Comparison of ENCODE assay signal across 8 cellular contexts in genomic region chr10:123154943-123155505, GRCh38. TPM values are rescaled to one million over a fixed set of nuclear protein-coding genes. Genes with fewer than 3 reads are reported as not detected.
DNase-seq lines count a peak whose midpoint lies in the region; ATAC-seq and TF ChIP-seq lines count a peak whose summit lies in the region.

No MANE protein-coding gene starts in this region.

- BruUV-seq in Panc1 (replicated peaks; lab: Mats Ljungman, UMichigan) = no TSS peak

- H3K36me3 ChIP-seq in Panc1 (ENCODE audit: control insufficient read depth, insufficient read depth, low read length) (peaks cover 42% of the 10 kb centered on the region), ectodermal cell (ENCODE audit: control insufficient read depth, insufficient read depth, low read length) (peaks cover 11% of the 10 kb centered on the region), muscle layer of duodenum (ENCODE audit: control insufficient read depth in 1 of 2, insufficient read depth in 2 of 2, low read length in 2 of 2) (peaks cover 11 to 25% of the 10 kb centered on the region in 2 donors)

- H3K9me3 ChIP-seq in Panc1 (ENCODE audit: control insufficient read depth, insufficient read depth, low read depth, low read length) = no peaks in the 10 kb centered on the region
- H3K9me3 ChIP-seq in ectodermal cell (ENCODE audit: control insufficient read depth, low read length) = no peaks in the 10 kb centered on the region
- no peaks in the 10 kb centered on the region for H3K9me3 ChIP-seq in muscle layer of duodenum (ENCODE audit: control insufficient read depth in 1 of 2, low read length in 2 of 2)

- in situ Hi-C loops in Panc1 (cut with HindIII; ENCODE audit: low pct_unique_long_range_greater_than_20kb, low sequenced_read_pairs) = no loop called here

- CTCF ChIA-PET in Panc1 (lab: Charles Lee) = no interaction called here

- POLR2A ChIA-PET in Panc1 (lab: Charles Lee) = no interaction called here

- H3K27me3 ChIP-seq in Panc1 (ENCODE audit: control insufficient read depth, insufficient read depth, low read length) = no peaks in the 10 kb centered on the region
- peaks cover 37% of the 10 kb centered on the region for H3K27me3 ChIP-seq in ectodermal cell (ENCODE audit: control insufficient read depth, insufficient read depth, low read length, poor library complexity, severe bottlenecking)
- peaks cover 18% of the 10 kb centered on the region for H3K27me3 ChIP-seq in muscle layer of duodenum (ENCODE audit: low read depth, low read length)

- H3K4me1 ChIP-seq in Panc1 (ENCODE audit: control insufficient read depth, insufficient read depth, low read length) = peaks cover 62% of the 10 kb centered on the region
- H3K4me1 ChIP-seq in ectodermal cell (ENCODE audit: control insufficient read depth, insufficient read depth, low read length) = peaks cover 9% of the 10 kb centered on the region
- peaks cover 17 to 34% of the 10 kb centered on the region in 2 donors for H3K4me1 ChIP-seq in muscle layer of duodenum (ENCODE audit: control insufficient read depth in 1 of 2, insufficient read depth in 2 of 2, low read length in 2 of 2)

- no peak for TF ChIP-seq CTCF in Panc1 (IDR thresholded peaks at IDR 0.05)

- H3K27ac ChIP-seq in Panc1 (ENCODE audit: low read length) (peak overlapping the region; percentile 90), ectodermal cell (ENCODE audit: insufficient read depth, low read depth, low read length, poor library complexity, severe bottlenecking) (no peak overlapping the region), muscle layer of duodenum (ENCODE audit: low read length) (no peak overlapping the region)

- ATAC-seq in HG02623 (IDR thresholded peaks at IDR 0.05; ENCODE audit: unreplicated experiment) = peak; percentile 4
- peak; percentile 47 for ATAC-seq in Panc1

- intact Hi-C loops in Panc1 (cut with micrococcal nuclease; ENCODE audit: unreplicated experiment) = loop anchor here (1.0 kb wide), 1 partner anchor 20 kb away; the partner anchor contains the start of gene HMX3

- 10 to 11% methylated on average over 26 of the region's 26 CpGs for WGBS in ectodermal cell, 2 experiments

- DNase-seq in SHP77 (lab: John Stamatoyannopoulos, UW) (peak; percentile 17 to 47), SHP77 treated with DMSO at 0.1 percent for 48 hours (lab: John Stamatoyannopoulos, UW) (no peak), Panc1 (ENCODE audit: low read depth, low spot score) (no peak), DMS153 (lab: John Stamatoyannopoulos, UW) (no peak)
- DNase-seq in activated effector memory CD4-positive, alpha-beta T cell treated with anti-CD3 and anti-CD28 coated beads, Interleukin-2, amount 50 U/mL, for 16 hours = no peak

- H3K4me3 ChIP-seq in Panc1 (ENCODE audit: low read depth in 2 of 2, low read length in 2 of 2) (peak overlapping the region; percentile 81 to 85), ectodermal cell (ENCODE audit: insufficient read depth, low read depth, low read length) (peak overlapping the region; percentile 93), muscle layer of duodenum (ENCODE audit: low read depth in 1 of 2, low read length in 2 of 2) (peak overlapping the region; percentile 83 to 88)

RNA-seq across cellular contexts. Expression of gene BUB3, which starts 0.8 kb away (rescaled TPM):
- total RNA-seq in Panc1 (2021; ENCODE audit: unreplicated experiment) = 237 TPM
- 189 TPM for polyA plus RNA-seq in Panc1 (2012; ENCODE audit: insufficient read length)
- polyA plus RNA-seq in ectodermal cell (2013, experiment 1 of 4) = 154 TPM
- 147 TPM for polyA plus RNA-seq in ectodermal cell (2013, experiment 2 of 4)
- polyA plus RNA-seq in ectodermal cell (2013, experiment 3 of 4) = 136 TPM
- polyA plus RNA-seq in ectodermal cell (2013, experiment 4 of 4) = 160 TPM

RNA-seq across cellular contexts. Expression of gene HMX2, which starts 7.1 kb away (rescaled TPM):
- 2.7 TPM for total RNA-seq in Panc1 (2021; ENCODE audit: unreplicated experiment)
- polyA plus RNA-seq in Panc1 (2012; ENCODE audit: insufficient read length) = 4.1 TPM
- not detected for polyA plus RNA-seq in ectodermal cell (2013, experiment 1 of 4)
- 0.57 TPM for polyA plus RNA-seq in ectodermal cell (2013, experiment 2 of 4)
- polyA plus RNA-seq in ectodermal cell (2013, experiment 3 of 4) = 0.43 TPM
- 0.36 TPM for polyA plus RNA-seq in ectodermal cell (2013, experiment 4 of 4)

RNA-seq across cellular contexts. Expression of gene HMX3, which starts 19.3 kb away (rescaled TPM):
- 15.2 TPM for total RNA-seq in Panc1 (2021; ENCODE audit: unreplicated experiment)
- polyA plus RNA-seq in Panc1 (2012; ENCODE audit: insufficient read length) = 11.9 TPM
- not detected for polyA plus RNA-seq in ectodermal cell (2013, experiment 1 of 4)
- 0.21 TPM for polyA plus RNA-seq in ectodermal cell (2013, experiment 2 of 4)
- polyA plus RNA-seq in ectodermal cell (2013, experiment 3 of 4) = not detected
- polyA plus RNA-seq in ectodermal cell (2013, experiment 4 of 4) = 0.32 TPM

Comparison
In these comparisons a context has a peak if more than half of its experiments do, and no peak if none do; other contexts are left out.
1. DNase-seq: peak in SHP77 (2 of 2); none in SHP77 treated with DMSO at 0.1 percent for 48 hours (single experiment), Panc1 (single experiment), activated effector memory CD4-positive, alpha-beta T cell treated with anti-CD3 and anti-CD28 coated beads, Interleukin-2, amount 50 U/mL, for 16 hours (single experiment) and DMS153 (single experiment).
2. Peak in every context shown above with its lines, with median percentiles within 50 percentile points of each other: H3K4me3 ChIP-seq.